Comparison of ENCODE assay signal across 13 cellular contexts in genomic region chr1:189708674-189709073, GRCh38.
DNase-seq lines count a peak whose midpoint lies in the region; TF ChIP-seq lines count a peak whose summit lies in the region.
"Had no signal": no experiment of that assay in that cellular context is flagged by ENCODE, and none has a peak within 500 bp of the region (broad histone marks: within the 10 kb centered on the region; RNA-seq: fewer than 3 reads in every experiment).

No MANE protein-coding gene starts in this region.

- no peak overlapping the region for H3K4me3 Mint-ChIP-seq in glutamatergic neuron (ENCODE audit: unreplicated experiment)
- H3K4me3 Mint-ChIP-seq: HFFc6 had no signal

- H3K4me3 ChIP-seq in LNCaP clone FGC (ENCODE audit: low read depth, low read length) (no peak overlapping the region), astrocyte of the spinal cord (ENCODE audit: low read depth, low read length) (no peak overlapping the region)
- H3K4me3 ChIP-seq: SJSA1 had no signal

- H3K36me3 Mint-ChIP-seq in glutamatergic neuron (ENCODE audit: unreplicated experiment): no peaks in the 10 kb centered on the region

- H3K4me1 Mint-ChIP-seq in glutamatergic neuron (ENCODE audit: low read depth, unreplicated experiment): peaks cover 8% of the 10 kb centered on the region

- in situ Hi-C loops in astrocyte of the spinal cord (cut with HindIII; ENCODE audit: low sequenced_read_pairs): no loop called here

- no peak overlapping the region for H3K27ac Mint-ChIP-seq in glutamatergic neuron (ENCODE audit: unreplicated experiment)
- H3K27ac Mint-ChIP-seq: HFFc6 had no signal

- no peaks in the 10 kb centered on the region for H3K27me3 Mint-ChIP-seq in glutamatergic neuron (ENCODE audit: unreplicated experiment)

- DNase-seq in LNCaP clone FGC (ENCODE audit: low read depth) (no peak), astrocyte of the spinal cord (ENCODE audit: low read depth, low spot score) (no peak), kidney tubule cell (ENCODE audit: low spot score) (peak; percentile 9), glutamatergic neuron (no peak), LoVo (ENCODE audit: low spot score) (no peak), middle frontal gyrus (ENCODE audit: extremely low spot score, low spot score) (no peak)
- DNase-seq: activated CD8-positive, alpha-beta memory T cell treated with anti-CD3 and anti-CD28 coated beads for 24 hours; HFFc6; left colon; NCI-H1694; stimulated activated naive CD4-positive, alpha-beta T cell treated with Interleukin-2 at 50 U/mL for 16 hours had no signal

- TF ChIP-seq CTCF in GM12872 (IDR thresholded peaks at IDR 0.05; ENCODE audit: insufficient read depth, low read depth, low read length) (peak; percentile 23; the same call in 1 of the 3 replicates), LNCaP clone FGC (IDR thresholded peaks at IDR 0.05; ENCODE audit: control insufficient read depth, extremely low read depth, insufficient read depth) (peak; percentile 32), astrocyte of the spinal cord (IDR thresholded peaks at IDR 0.05; ENCODE audit: low read depth, low read length) (peak; percentile 27), glutamatergic neuron (IDR thresholded peaks at IDR 0.05; ENCODE audit: partially characterized antibody, unreplicated experiment) (no peak)

- H3K9me3 Mint-ChIP-seq in glutamatergic neuron (ENCODE audit: unreplicated experiment): peaks cover 2% of the 10 kb centered on the region
